Comparison of ENCODE assay signal across 18 cellular contexts in genomic region chr5:129977810-129978209, GRCh38.
DNase-seq lines count a peak whose midpoint lies in the region; ATAC-seq and TF ChIP-seq lines count a peak whose summit lies in the region.
"Had no signal": no experiment of that assay in that cellular context is flagged by ENCODE, and none has a peak within 500 bp of the region (broad histone marks: within the 10 kb centered on the region; RNA-seq: fewer than 3 reads in every experiment).

No MANE protein-coding gene starts in this region.

- no peaks in the 10 kb centered on the region for H3K36me3 Mint-ChIP-seq in activated T-cell treated with anti-CD3 and anti-CD28 coated beads, Interleukin-2, amount 50 U/mL, for 24 hours (ENCODE audit: low read depth)
- H3K36me3 Mint-ChIP-seq: T-cell had no signal

- no peaks in the 10 kb centered on the region for H3K4me1 Mint-ChIP-seq in activated T-cell treated with anti-CD3 and anti-CD28 coated beads, Interleukin-2, amount 50 U/mL, for 24 hours (ENCODE audit: low read depth)
- H3K4me1 Mint-ChIP-seq: activated B cell treated with CpG ODN at 0.5 μM for 24 hours, T-cell had no signal

- H3K4me1 ChIP-seq in body of pancreas, result no peaks in the 10 kb centered on the region
- H3K4me1 ChIP-seq: vagina had no signal

- H3K27ac ChIP-seq in body of pancreas, result no peak overlapping the region
- H3K27ac ChIP-seq: brain microvascular endothelial cell, vagina had no signal

- H3K27me3 Mint-ChIP-seq in activated T-cell treated with anti-CD3 and anti-CD28 coated beads, Interleukin-2, amount 50 U/mL, for 24 hours, result no peaks in the 10 kb centered on the region
- H3K27me3 Mint-ChIP-seq: activated B cell treated with CpG ODN at 0.5 μM for 24 hours, T-cell had no signal

- DNase-seq in body of pancreas (no peak), EL (no peak)
- no peak for DNase-seq in activated CD4-positive, alpha-beta T cell treated with anti-CD3 and anti-CD28 coated beads for 48 hours
- no peak for DNase-seq in activated T-cell treated with anti-CD3 and anti-CD28 coated beads, Interleukin-2, amount 50 U/mL, for 24 hours
- DNase-seq: activated B cell treated with CpG ODN at 0.5 μM for 24 hours; activated naive CD4-positive, alpha-beta T cell; brain microvascular endothelial cell; hypothalamus; left cardiac atrium; NCI-H2029; NCI-H69; stimulated activated naive CD4-positive, alpha-beta T cell treated with Interleukin-2 at 50 U/mL for 16 hours; T-cell had no signal

- no peak overlapping the region for H3K27ac Mint-ChIP-seq in activated T-cell treated with anti-CD3 and anti-CD28 coated beads, Interleukin-2, amount 50 U/mL, for 24 hours
- H3K27ac Mint-ChIP-seq: activated B cell treated with CpG ODN at 0.5 μM for 24 hours, T-cell had no signal

- no peak overlapping the region for H3K4me3 Mint-ChIP-seq in activated T-cell treated with anti-CD3 and anti-CD28 coated beads, Interleukin-2, amount 50 U/mL, for 24 hours
- H3K4me3 Mint-ChIP-seq: activated B cell treated with CpG ODN at 0.5 μM for 24 hours, T-cell had no signal

- no peaks in the 10 kb centered on the region for H3K27me3 ChIP-seq in body of pancreas
- H3K27me3 ChIP-seq: brain microvascular endothelial cell, vagina had no signal

- no peak overlapping the region for H3K4me3 ChIP-seq in body of pancreas
- H3K4me3 ChIP-seq: vagina had no signal

- no peaks in the 10 kb centered on the region for H3K36me3 ChIP-seq in body of pancreas (replicated peaks in 1 of 2; ENCODE audit: insufficient read depth in 1 of 2, low read depth in 2 of 2)
- H3K36me3 ChIP-seq: brain microvascular endothelial cell, vagina had no signal

- no peaks in the 10 kb centered on the region for H3K9me3 ChIP-seq in body of pancreas
- H3K9me3 ChIP-seq: vagina had no signal

- TF ChIP-seq POLR2A in body of pancreas (IDR thresholded peaks at IDR 0.05), result no peak

- peaks cover 6% of the 10 kb centered on the region for H3K9me3 Mint-ChIP-seq in activated T-cell treated with anti-CD3 and anti-CD28 coated beads, Interleukin-2, amount 50 U/mL, for 24 hours
- H3K9me3 Mint-ChIP-seq: activated B cell treated with CpG ODN at 0.5 μM for 24 hours had no signal

- intact Hi-C loops in body of pancreas (cut with DNase I), result no loop called here

- ATAC-seq in GM18511 (IDR thresholded peaks at IDR 0.05; ENCODE audit: unreplicated experiment) (peak; percentile 94), GM21367 (IDR thresholded peaks at IDR 0.05; ENCODE audit: unreplicated experiment) (peak; percentile 64), HG02943 (IDR thresholded peaks at IDR 0.05; ENCODE audit: low read depth, unreplicated experiment) (peak; percentile 83), HG03469 (IDR thresholded peaks at IDR 0.05; ENCODE audit: unreplicated experiment) (peak; percentile 74), body of pancreas (no peak)
- ATAC-seq: left cardiac atrium, T-cell had no signal

- TF ChIP-seq CTCF in body of pancreas (IDR thresholded peaks at IDR 0.05), result no peak
